11 cellular contexts compared by ENCODE assay signal in genomic region chr18:51191139-51191717, GRCh38. TPM values are rescaled to one million over a fixed set of nuclear protein-coding genes. Genes with fewer than 3 reads are reported as not detected.
DNase-seq lines count a peak whose midpoint lies in the region; ATAC-seq and TF ChIP-seq lines count a peak whose summit lies in the region.
"Had no signal": no experiment of that assay in that cellular context is flagged by ENCODE, and none has a peak within 500 bp of the region (broad histone marks: within the 10 kb centered on the region; RNA-seq: fewer than 3 reads in every experiment).

No MANE protein-coding gene starts in this region.

- H3K9me3 ChIP-seq in Loucy (ENCODE audit: insufficient read depth, low read depth, low read length), result no peaks in the 10 kb centered on the region
- no peaks in the 10 kb centered on the region for H3K9me3 ChIP-seq in trophoblast cell (ENCODE audit: insufficient read depth, low read depth, low read length)
- no peaks in the 10 kb centered on the region for H3K9me3 ChIP-seq in tibial nerve

- H4K91ac ChIP-seq in trophoblast cell (ENCODE audit: low read depth, low read length), result no peak overlapping the region

- peak overlapping the region; percentile 28 for H3K4me3 Mint-ChIP-seq in activated naive CD8-positive, alpha-beta T cell treated with anti-CD3 and anti-CD28 coated beads, Interleukin-2, amount 10 ng/mL, durations not matched to agents 7 days and 5 days

- H4K20me1 ChIP-seq in Loucy (ENCODE audit: insufficient read depth, low read length, poor library complexity, severe bottlenecking), result peaks cover 97% of the 10 kb centered on the region

- TF ChIP-seq POLR2A in tibial nerve (IDR thresholded peaks at IDR 0.05), result no peak

- no peaks in the 10 kb centered on the region for H3K9me3 Mint-ChIP-seq in activated naive CD8-positive, alpha-beta T cell treated with anti-CD3 and anti-CD28 coated beads, Interleukin-2, amount 10 ng/mL, durations not matched to agents 7 days and 5 days

- ATAC-seq in activated naive CD8-positive, alpha-beta T cell treated with anti-CD3 and anti-CD28 coated beads, Interleukin-2, amount 10 ng/mL, durations not matched to agents 7 days and 5 days (ENCODE audit: low read depth), result peak; percentile 70
- no peak for ATAC-seq in HG02970 (IDR thresholded peaks at IDR 0.05; ENCODE audit: low FRiP score, unreplicated experiment)
- ATAC-seq: left lobe of liver had no signal

- H3K79me2 ChIP-seq in Loucy (ENCODE audit: insufficient read depth, low read length) (peaks cover 97% of the 10 kb centered on the region), trophoblast cell (ENCODE audit: control insufficient read depth, insufficient read depth, low read length, poor library complexity) (peaks cover 18% of the 10 kb centered on the region)

- peak overlapping the region; percentile 84 for H3K4ac ChIP-seq in trophoblast cell (ENCODE audit: low read depth, low read length)

- H3F3A ChIP-seq in Loucy (ENCODE audit: low read depth), result no peaks in the 10 kb centered on the region

- no peak overlapping the region for H3K14ac ChIP-seq in trophoblast cell (ENCODE audit: low read length)

- peaks cover 5% of the 10 kb centered on the region for H3K79me1 ChIP-seq in trophoblast cell (ENCODE audit: low read length)

- no peak overlapping the region for H3K23ac ChIP-seq in trophoblast cell (ENCODE audit: low read length)

- TF ChIP-seq EP300 in tibial nerve (IDR thresholded peaks at IDR 0.05), result no peak

- H3K9me2 ChIP-seq in Loucy (replicated peaks; ENCODE audit: low read depth, low read length), result no peaks in the 10 kb centered on the region

- peak; percentile 29 for DNase-seq in activated CD4-positive, alpha-beta T cell treated with anti-CD3 and anti-CD28 coated beads for 48 hours
- no peak for DNase-seq in activated CD4-positive, alpha-beta T cell treated with anti-CD3 and anti-CD28 coated beads, Interleukin-2, amount 50 U/mL, for 4 hours
- DNase-seq in activated naive CD8-positive, alpha-beta T cell treated with anti-CD3 and anti-CD28 coated beads, Interleukin-2, amount 10 ng/mL, durations not matched to agents 7 days and 5 days, result no peak
- no peak for DNase-seq in trophoblast cell
- DNase-seq in tibial nerve (ENCODE audit: low spot score in 2 of 2), result no peak
- no peak for DNase-seq in medulla oblongata (ENCODE audit: extremely low spot score)
- DNase-seq: GDM1, NCI-H524 had no signal

- H3K18ac ChIP-seq in trophoblast cell (ENCODE audit: low read length), result no peak overlapping the region

- H3K36me3 Mint-ChIP-seq in activated naive CD8-positive, alpha-beta T cell treated with anti-CD3 and anti-CD28 coated beads, Interleukin-2, amount 10 ng/mL, durations not matched to agents 7 days and 5 days, result peaks cover 17% of the 10 kb centered on the region

- no peaks in the 10 kb centered on the region for H3K27me3 ChIP-seq in Loucy (ENCODE audit: insufficient read depth, low read length, poor library complexity, severe bottlenecking)
- no peaks in the 10 kb centered on the region for H3K27me3 ChIP-seq in trophoblast cell (ENCODE audit: insufficient read depth, low read length)
- no peaks in the 10 kb centered on the region for H3K27me3 ChIP-seq in tibial nerve

- H3K27ac Mint-ChIP-seq in activated naive CD8-positive, alpha-beta T cell treated with anti-CD3 and anti-CD28 coated beads, Interleukin-2, amount 10 ng/mL, durations not matched to agents 7 days and 5 days, result peak overlapping the region; percentile 26

- H3K4me1 Mint-ChIP-seq in activated naive CD8-positive, alpha-beta T cell treated with anti-CD3 and anti-CD28 coated beads, Interleukin-2, amount 10 ng/mL, durations not matched to agents 7 days and 5 days, result peaks cover 61% of the 10 kb centered on the region

- no peak overlapping the region for H2BK5ac ChIP-seq in trophoblast cell (ENCODE audit: low read depth, low read length, poor library complexity)

- no peak overlapping the region for H2BK120ac ChIP-seq in trophoblast cell (ENCODE audit: insufficient read depth, low read length, poor library complexity)

- H3K27ac ChIP-seq in trophoblast cell (ENCODE audit: low read depth, low read length) (no peak overlapping the region), tibial nerve (no peak overlapping the region)

- H3K4me1 ChIP-seq in Loucy (ENCODE audit: insufficient read depth, low read length, poor library complexity, severe bottlenecking) (peaks cover 67% of the 10 kb centered on the region), trophoblast cell (ENCODE audit: control insufficient read depth in 1 of 2, insufficient read depth in 2 of 2, low read length in 2 of 2) (peaks cover 0 to 4% of the 10 kb centered on the region in 2 experiments), tibial nerve (peaks cover 0 to 91% (median 43%) of the 10 kb centered on the region in 4 donors)

- peaks cover 12% of the 10 kb centered on the region; the same call in 1 of the 2 replicates for H3K36me3 ChIP-seq in Loucy (ENCODE audit: insufficient read depth, low read length)
- peaks cover 2 to 3% of the 10 kb centered on the region in 2 experiments for H3K36me3 ChIP-seq in trophoblast cell (ENCODE audit: control insufficient read depth in 1 of 2, insufficient read depth in 2 of 2, low read length in 2 of 2)
- H3K36me3 ChIP-seq in tibial nerve, result peaks cover 0 to 2% (median 0%) of the 10 kb centered on the region in 3 donors

- no peaks in the 10 kb centered on the region for H3K27me3 Mint-ChIP-seq in activated naive CD8-positive, alpha-beta T cell treated with anti-CD3 and anti-CD28 coated beads, Interleukin-2, amount 10 ng/mL, durations not matched to agents 7 days and 5 days

- no peak for TF ChIP-seq CTCF in Loucy (conservative IDR thresholded peaks at IDR 0.05; ENCODE audit: low read length)
- TF ChIP-seq CTCF in tibial nerve (IDR thresholded peaks at IDR 0.05), result no peak

- H3K4me3 ChIP-seq in Loucy (ENCODE audit: low read length, poor library complexity, severe bottlenecking), result peak overlapping the region; percentile 81
- no peak overlapping the region for H3K4me3 ChIP-seq in trophoblast cell (ENCODE audit: low read depth, low read length)
- no peak overlapping the region for H3K4me3 ChIP-seq in tibial nerve

- H3K4me2 ChIP-seq in Loucy (ENCODE audit: low read depth, low read length, poor library complexity, severe bottlenecking) (peak overlapping the region; percentile 98), trophoblast cell (ENCODE audit: low read length) (no peak overlapping the region)

- POLR2A ChIA-PET in activated naive CD8-positive, alpha-beta T cell treated with anti-CD3 and anti-CD28 coated beads, Interleukin-2, amount 10 ng/mL, durations not matched to agents 7 days and 5 days (lab: Charles Lee), result interaction anchor here (1.0 kb wide), 1 partner anchor 37 kb away, joined by 3 read pairs; no protein-coding TSS in a partner anchor

- H4K12ac ChIP-seq in trophoblast cell (ENCODE audit: low read depth, low read length), result no peak overlapping the region

- no peak overlapping the region for H2BK12ac ChIP-seq in trophoblast cell (ENCODE audit: low read length)

- WGBS in trophoblast cell (ENCODE audit: extremely low coverage, insufficient coverage, insufficient read length), result no CpG with 5 or more reads among the region's 4 CpGs
- WGBS in tibial nerve, 2 donors, result 57 to 68% methylated on average over 4 of the region's 4 CpGs

- H3K9ac ChIP-seq in Loucy (ENCODE audit: low read depth, low read length, poor library complexity, severe bottlenecking) (peak overlapping the region; percentile 95), trophoblast cell (ENCODE audit: low read length) (no peak overlapping the region)

- H2AFZ ChIP-seq in Loucy (ENCODE audit: low read length) (no peak overlapping the region), trophoblast cell (ENCODE audit: insufficient read depth, low read length, poor library complexity) (no peak overlapping the region)

- H2AK5ac ChIP-seq in trophoblast cell (ENCODE audit: low read length), result no peak overlapping the region

- no peak overlapping the region for H4K8ac ChIP-seq in trophoblast cell (ENCODE audit: low read depth, low read length)

RNA-seq across cellular contexts. Expression of gene MEX3C, which starts 6.3 kb away (rescaled TPM):
- 10 to 100 TPM; 53.3 to 60.7 TPM for total RNA-seq in activated naive CD8-positive, alpha-beta T cell treated with anti-CD3 and anti-CD28 coated beads, Interleukin-2, amount 10 ng/mL, durations not matched to agents 7 days and 5 days
- 65.5 and 72.3 TPM in 2 replicates for polyA plus RNA-seq in trophoblast cell (2013)
- total RNA-seq in tibial nerve, result 10 to 100 TPM; 24.0 to 32.8 (median 28.5) TPM
